In genomic region chr6:29887819-29888581, GRCh38 we compare ENCODE assay signal across 8 cellular contexts. TPM values are rescaled to one million over a fixed set of nuclear protein-coding genes. Genes with fewer than 3 reads are reported as not detected.
DNase-seq lines count a peak whose midpoint lies in the region; ATAC-seq and TF ChIP-seq lines count a peak whose summit lies in the region.

No MANE protein-coding gene starts in this region.

- peak overlapping the region; percentile 71 to 85 for H3K9ac ChIP-seq in colonic mucosa (ENCODE audit: low read depth in 2 of 2, low read length in 2 of 2)
- peak overlapping the region; percentile 56 to 66 for H3K9ac ChIP-seq in liver (ENCODE audit: low read depth in 1 of 2, low read length in 2 of 2)

- peak overlapping the region; percentile 79 for H3K4me3 Mint-ChIP-seq in Calu3 (ENCODE audit: low read depth, unreplicated experiment)
- H3K4me3 Mint-ChIP-seq in activated CD4-positive, alpha-beta T cell treated with anti-CD3 and anti-CD28 coated beads, Interleukin-2, amount 10 ng/mL, durations not matched to agents 24 days and 14 days: peak overlapping the region; percentile 92

- H3K27me3 ChIP-seq in colonic mucosa: no peaks in the 10 kb centered on the region
- H3K27me3 ChIP-seq in liver (ENCODE audit: control insufficient read depth in 4 of 4, insufficient read depth in 4 of 4, low read length in 3 of 4): no peaks in the 10 kb centered on the region

- CTCF ChIA-PET in Calu3 (lab: Charles Lee): no interaction called here

- H3K4me3 ChIP-seq in colonic mucosa (peak overlapping the region; percentile 50), liver (ENCODE audit: low read depth in 1 of 3, low read length in 3 of 3) (peak overlapping the region; percentile 64 to 82 (median 76))

- no peaks in the 10 kb centered on the region for H3K36me3 ChIP-seq in colonic mucosa
- H3K36me3 ChIP-seq in liver (ENCODE audit: control insufficient read depth in 4 of 4, insufficient read depth in 3 of 4, low read depth in 1 of 4, low read length in 3 of 4): peaks cover 0 to 2% (median 0%) of the 10 kb centered on the region in 4 donors

- no TSS peak for BruUV-seq in Calu3 (replicated peaks; lab: Mats Ljungman, UMichigan)

- under 1% methylated on average over 81 of the region's 81 CpGs for WGBS in liver

- H3K9me3 Mint-ChIP-seq in Calu3 (ENCODE audit: low read depth, unreplicated experiment): no peaks in the 10 kb centered on the region
- H3K9me3 Mint-ChIP-seq in activated CD4-positive, alpha-beta T cell treated with anti-CD3 and anti-CD28 coated beads, Interleukin-2, amount 10 ng/mL, durations not matched to agents 24 days and 14 days: peaks cover 7% of the 10 kb centered on the region

- H3K27ac ChIP-seq in colonic mucosa: peak overlapping the region; percentile 94
- peak overlapping the region; percentile 84 to 94 for H3K27ac ChIP-seq in liver (ENCODE audit: low read depth in 1 of 2, low read length in 2 of 2)

- TF ChIP-seq CTCF in Calu3 (IDR thresholded peaks at IDR 0.05; ENCODE audit: unreplicated experiment) (no peak), colonic mucosa (IDR thresholded peaks at IDR 0.05) (no peak), liver (IDR thresholded peaks at IDR 0.05; ENCODE audit: low read depth, low read length, missing input control) (no peak)

- peak; percentile 77 for DNase-seq in Calu3
- peak; percentile 10 for DNase-seq in HS-5 (ENCODE audit: low read depth)
- DNase-seq in activated CD4-positive, alpha-beta T cell treated with anti-CD3 and anti-CD28 coated beads, Interleukin-2, amount 10 ng/mL, durations not matched to agents 24 days and 14 days: peak; percentile 95
- DNase-seq in colonic mucosa: peak; percentile 95
- DNase-seq in stimulated activated CD4-positive, alpha-beta T cell treated with anti-CD3 and anti-CD28 coated beads, Interleukin-4, amount 100 ng/mL, for 4 hours: peak; percentile 70 to 82
- DNase-seq in SIG-M5 treated with dmso at 0.1 percent for 504 hours (lab: John Stamatoyannopoulos, UW; ENCODE audit: unreplicated experiment): no peak

- H3K27me3 Mint-ChIP-seq in Calu3 (ENCODE audit: unreplicated experiment): no peaks in the 10 kb centered on the region
- peaks cover 24% of the 10 kb centered on the region for H3K27me3 Mint-ChIP-seq in activated CD4-positive, alpha-beta T cell treated with anti-CD3 and anti-CD28 coated beads, Interleukin-2, amount 10 ng/mL, durations not matched to agents 24 days and 14 days

- no peak for TF ChIP-seq RAD21 in liver (IDR thresholded peaks at IDR 0.05)

- ATAC-seq in GM19463 (IDR thresholded peaks at IDR 0.05; ENCODE audit: unreplicated experiment): peak; percentile 85

- intact Hi-C loops in Calu3 (cut with micrococcal nuclease; ENCODE audit: unreplicated experiment): no loop called here
- intact Hi-C loops in activated CD4-positive, alpha-beta T cell treated with anti-CD3 and anti-CD28 coated beads, Interleukin-2, amount 10 ng/mL, durations not matched to agents 24 days and 14 days (cut with micrococcal nuclease): loop anchor here (2.0 to 5.0 kb wide), 2 partner anchors 39 to 54 kb away; partner anchors contain the start of gene HLA-A
- intact Hi-C loops in colonic mucosa (cut with DNase I): no loop called here

- no peaks in the 10 kb centered on the region for H3K9me3 ChIP-seq in colonic mucosa
- no peaks in the 10 kb centered on the region for H3K9me3 ChIP-seq in liver (ENCODE audit: control insufficient read depth in 4 of 4, low read length in 3 of 4)

- H3K27ac Mint-ChIP-seq in Calu3 (ENCODE audit: unreplicated experiment): peak overlapping the region; percentile 52
- H3K27ac Mint-ChIP-seq in activated CD4-positive, alpha-beta T cell treated with anti-CD3 and anti-CD28 coated beads, Interleukin-2, amount 10 ng/mL, durations not matched to agents 24 days and 14 days: peak overlapping the region; percentile 89

- H3K4me1 ChIP-seq in colonic mucosa (no peaks in the 10 kb centered on the region), liver (ENCODE audit: control insufficient read depth in 4 of 4, insufficient read depth in 4 of 4, low read length in 3 of 4) (peaks cover 0 to 5% (median 0%) of the 10 kb centered on the region in 4 donors)

- H3K4me1 Mint-ChIP-seq in Calu3 (ENCODE audit: low read depth, unreplicated experiment): peaks cover 9% of the 10 kb centered on the region
- H3K4me1 Mint-ChIP-seq in activated CD4-positive, alpha-beta T cell treated with anti-CD3 and anti-CD28 coated beads, Interleukin-2, amount 10 ng/mL, durations not matched to agents 24 days and 14 days: peaks cover 15% of the 10 kb centered on the region

- peaks cover 15% of the 10 kb centered on the region for H3K36me3 Mint-ChIP-seq in Calu3 (ENCODE audit: insufficient read depth, unreplicated experiment)
- H3K36me3 Mint-ChIP-seq in activated CD4-positive, alpha-beta T cell treated with anti-CD3 and anti-CD28 coated beads, Interleukin-2, amount 10 ng/mL, durations not matched to agents 24 days and 14 days (ENCODE audit: low read depth): peaks cover 17% of the 10 kb centered on the region

TF ChIP-seq in liver, 16 proteins besides CTCF, POLR2A, EP300 and RAD21:
- peak in 1 of 2 donors; percentile 30 for TF ChIP-seq HNF4A (conservative IDR thresholded peaks at IDR 0.05)
- TF ChIP-seq YY1 (IDR thresholded peaks at IDR 0.05): peak; percentile 25
- TF ChIP-seq ZBTB33 (IDR thresholded peaks at IDR 0.05): no peak
- peak; percentile 78 for TF ChIP-seq NR2F2 (IDR thresholded peaks at IDR 0.05)
- peak; percentile 3 to 21 for TF ChIP-seq RXRA (IDR thresholded peaks at IDR 0.05)
TF ChIP-seq in liver: peak in this region for 4.

RNA-seq across cellular contexts. Expression of gene HLA-A, which starts 54.3 kb away (rescaled TPM):
- total RNA-seq in Calu3 (2022) (451 and 963 TPM in 2 replicates), colonic mucosa (1,000 to 10,000 TPM; 1,045 to 1,898 TPM), liver (100 to 1,000 TPM; 145 to 191 TPM)
- total RNA-seq in activated CD4-positive, alpha-beta T cell treated with anti-CD3 and anti-CD28 coated beads, Interleukin-2, amount 10 ng/mL, durations not matched to agents 24 days and 14 days: 1,449 and 1,452 TPM in 2 replicates
- polyA plus RNA-seq in liver: 100 to 1,000 TPM; 256 to 321 TPM
